ENCODE assay signal across 8 cellular contexts in genomic region chr9:127388856-127389238, GRCh38. TPM values are rescaled to one million over a fixed set of nuclear protein-coding genes. Genes with fewer than 3 reads are reported as not detected.
A peak's percentile ranks its signal among the peaks of the same experiment; 100 is the strongest.
DNase-seq lines count a peak whose midpoint lies in the region; ATAC-seq and TF ChIP-seq lines count a peak whose summit lies in the region.

No MANE protein-coding gene starts in this region.

- intact Hi-C loops in CD4-positive, alpha-beta memory T cell (cut with micrococcal nuclease), result loop anchor here (1.0 to 2.0 kb wide), 4 partner anchors 7 to 403 kb away; partner anchors contain the start of genes LRSAM1, RPL12 and ZNF79
- intact Hi-C loops in PC-3 (cut with micrococcal nuclease), result loop anchor here (10.0 kb wide), 1 partner anchor 54 kb away; no protein-coding TSS in a partner anchor

- ATAC-seq in PC-3, result no peak
- ATAC-seq in HG02642 (IDR thresholded peaks at IDR 0.05; ENCODE audit: poor library complexity, unreplicated experiment), result no peak
- no peak for ATAC-seq in GM21528 (IDR thresholded peaks at IDR 0.05; ENCODE audit: low FRiP score, unreplicated experiment)

- CTCF ChIA-PET in CD4-positive, alpha-beta memory T cell (lab: Charles Lee; ENCODE audit: partially characterized antibody), result interaction anchor here (0.7 to 2.2 kb wide), 2 partner anchors 8 to 46 kb away, joined by 4 to 7 read pairs; partner anchors contain the start of gene SLC2A8
- CTCF ChIA-PET in PC-3 (lab: Charles Lee), result interaction anchor here (0.7 kb wide), 1 partner anchor 992 kb away, joined by 7 read pairs; no protein-coding TSS in a partner anchor

- TF ChIP-seq CTCF in PC-3 (conservative IDR thresholded peaks at IDR 0.05; ENCODE audit: low read depth, low read length), result no peak
- TF ChIP-seq CTCF in chondrocyte (IDR thresholded peaks at IDR 0.05), result no peak
- TF ChIP-seq CTCF in neural progenitor cell (IDR thresholded peaks at IDR 0.05), result no peak

- no TSS peak for BruUV-seq in PC-3 (replicated peaks; lab: Mats Ljungman, UMichigan)

- H3K79me2 ChIP-seq in PC-3 (ENCODE audit: low read length) (no peaks in the 10 kb centered on the region), neural progenitor cell (ENCODE audit: low read depth) (no peaks in the 10 kb centered on the region)

- H3K9me3 ChIP-seq in CD4-positive, alpha-beta memory T cell (ENCODE audit: control insufficient read depth in 1 of 2, low read length in 2 of 2), result no peaks in the 10 kb centered on the region
- H3K9me3 ChIP-seq in PC-3 (ENCODE audit: low read length) (no peaks in the 10 kb centered on the region), neural progenitor cell (ENCODE audit: low read depth) (no peaks in the 10 kb centered on the region)

- H3K9me3 Mint-ChIP-seq in CD4-positive, alpha-beta memory T cell, result peaks cover 0 to 2% (median 0%) of the 10 kb centered on the region in 8 donors
- no peaks in the 10 kb centered on the region for H3K9me3 Mint-ChIP-seq in chondrocyte (ENCODE audit: low read depth)
- H3K9me3 Mint-ChIP-seq in neural progenitor cell, result no peaks in the 10 kb centered on the region

- H3K27me3 Mint-ChIP-seq in CD4-positive, alpha-beta memory T cell, result peaks cover 57 to 64% of the 10 kb centered on the region in 2 donors
- peaks cover 11% of the 10 kb centered on the region for H3K27me3 Mint-ChIP-seq in chondrocyte (ENCODE audit: low read depth)
- no peaks in the 10 kb centered on the region for H3K27me3 Mint-ChIP-seq in neural progenitor cell (ENCODE audit: insufficient read depth, low read depth)

- H3K36me3 Mint-ChIP-seq in CD4-positive, alpha-beta memory T cell, result no peaks in the 10 kb centered on the region
- peaks cover 4% of the 10 kb centered on the region for H3K36me3 Mint-ChIP-seq in chondrocyte (ENCODE audit: low read depth)
- no peaks in the 10 kb centered on the region for H3K36me3 Mint-ChIP-seq in neural progenitor cell

- H3K27ac ChIP-seq in CD4-positive, alpha-beta memory T cell (ENCODE audit: low read depth, low read length), result no peak overlapping the region
- H3K27ac ChIP-seq in PC-3 (ENCODE audit: low read length), result peak overlapping the region; percentile 19; the same call in 1 of the 2 replicates
- H3K27ac ChIP-seq in neural progenitor cell, result no peak overlapping the region

- H3F3A ChIP-seq in PC-3 (ENCODE audit: low read length, unreplicated experiment) (no peaks in the 10 kb centered on the region), neural progenitor cell (ENCODE audit: low read depth) (no peaks in the 10 kb centered on the region)

- peak overlapping the region; percentile 39 to 93 (median 82) for H3K27ac Mint-ChIP-seq in CD4-positive, alpha-beta memory T cell
- H3K27ac Mint-ChIP-seq in chondrocyte (ENCODE audit: unreplicated experiment) (peak overlapping the region; percentile 96), neural progenitor cell (no peak overlapping the region)

- H3K9ac ChIP-seq in PC-3 (ENCODE audit: low read length) (no peak overlapping the region), neural progenitor cell (no peak overlapping the region)

- H2AFZ ChIP-seq in PC-3 (ENCODE audit: low read length) (no peak overlapping the region), neural progenitor cell (replicated peaks) (no peak overlapping the region)

- no peaks in the 10 kb centered on the region for H3K36me3 ChIP-seq in CD4-positive, alpha-beta memory T cell (ENCODE audit: insufficient read depth, low read length)
- H3K36me3 ChIP-seq in PC-3 (ENCODE audit: low read depth, low read length), result no peaks in the 10 kb centered on the region
- H3K36me3 ChIP-seq in neural progenitor cell, result no peaks in the 10 kb centered on the region

- DNase-seq in CD4-positive, alpha-beta memory T cell, result no peak
- DNase-seq in PC-3 (no peak), chondrocyte (ENCODE audit: low spot score) (no peak), neural progenitor cell (ENCODE audit: low spot score) (no peak), NCI-H2107 treated with DMSO at 0.1 percent for 48 hours (lab: John Stamatoyannopoulos, UW; ENCODE audit: unreplicated experiment) (no peak), OCI-M2 (lab: John Stamatoyannopoulos, UW; ENCODE audit: unreplicated experiment) (no peak)

- peaks cover 66% of the 10 kb centered on the region for H3K27me3 ChIP-seq in CD4-positive, alpha-beta memory T cell (ENCODE audit: insufficient read depth, low read length)
- H3K27me3 ChIP-seq in PC-3 (ENCODE audit: low read length) (no peaks in the 10 kb centered on the region), neural progenitor cell (no peaks in the 10 kb centered on the region)

- peaks cover 23% of the 10 kb centered on the region for H3K4me1 ChIP-seq in CD4-positive, alpha-beta memory T cell (ENCODE audit: insufficient read depth, low read length)
- H3K4me1 ChIP-seq in PC-3 (ENCODE audit: insufficient read depth, low read length), result peaks cover 16% of the 10 kb centered on the region
- no peaks in the 10 kb centered on the region for H3K4me1 ChIP-seq in neural progenitor cell

- no peaks in the 10 kb centered on the region for H4K20me1 ChIP-seq in PC-3 (ENCODE audit: low read length)
- H4K20me1 ChIP-seq in neural progenitor cell (ENCODE audit: low read depth), result no peaks in the 10 kb centered on the region

- POLR2A ChIA-PET in CD4-positive, alpha-beta memory T cell (lab: Charles Lee; ENCODE audit: partially characterized antibody), result interaction anchor here (0.6 to 3.6 kb wide), 5 partner anchors 8 to 442 kb away, joined by 3 to 30 read pairs (median 7); partner anchors contain the start of genes LRSAM1, RPL12 and SLC2A8
- POLR2A ChIA-PET in PC-3 (lab: Charles Lee; ENCODE audit: unreplicated experiment), result no interaction called here

- peak overlapping the region; percentile 77 for H3K4me2 ChIP-seq in PC-3 (ENCODE audit: low read length)
- H3K4me2 ChIP-seq in neural progenitor cell, result no peak overlapping the region

- H3K4me3 Mint-ChIP-seq in CD4-positive, alpha-beta memory T cell, result peak overlapping the region in 4 of 8 donors; percentile 40 to 69 (median 50)
- no peak overlapping the region for H3K4me3 Mint-ChIP-seq in chondrocyte (ENCODE audit: unreplicated experiment)
- peak overlapping the region; percentile 4 for H3K4me3 Mint-ChIP-seq in neural progenitor cell

- no peaks in the 10 kb centered on the region for H3K9me2 ChIP-seq in PC-3 (replicated peaks; ENCODE audit: low read length)

- H3K4me3 ChIP-seq in CD4-positive, alpha-beta memory T cell (ENCODE audit: low read length in 2 of 2), result no peak overlapping the region
- H3K4me3 ChIP-seq in PC-3 (ENCODE audit: low read length) (peak overlapping the region; percentile 26; the same call in 1 of the 2 replicates), neural progenitor cell (no peak overlapping the region)

- H3K4me1 Mint-ChIP-seq in CD4-positive, alpha-beta memory T cell, result peaks cover 17 to 18% (median 18%) of the 10 kb centered on the region in 4 donors
- H3K4me1 Mint-ChIP-seq in chondrocyte (ENCODE audit: low read depth) (peaks cover 18% of the 10 kb centered on the region), neural progenitor cell (peaks cover 40% of the 10 kb centered on the region)

RNA-seq across cellular contexts. Expression of gene SLC2A8, which starts 8.1 kb away (rescaled TPM):
- total RNA-seq in CD4-positive, alpha-beta memory T cell, result 1 to 10 TPM; 2.1 to 2.3 TPM
- polyA plus RNA-seq in CD4-positive, alpha-beta memory T cell, result 1 to 10 TPM; 1.1 to 3.2 TPM
- 29.0 and 43.7 TPM in 2 replicates for total RNA-seq in PC-3 (2014; rRNA removed)
- total RNA-seq in chondrocyte, result 14.1 to 16.4 TPM (median 15.3 TPM) in 3 replicates
- 9.4 and 22.8 TPM in 2 replicates for total RNA-seq in neural progenitor cell (ENCODE audit: low replicate concordance)

RNA-seq across cellular contexts. Expression of gene ZNF79, which starts 35.3 kb away (rescaled TPM):
- 10 to 100 TPM; 22.2 to 22.5 TPM for total RNA-seq in CD4-positive, alpha-beta memory T cell
- polyA plus RNA-seq in CD4-positive, alpha-beta memory T cell, result 1 to 10 TPM; 1.0 to 5.8 TPM
- 4.9 and 5.8 TPM in 2 replicates for total RNA-seq in PC-3 (2014; rRNA removed)
- total RNA-seq in chondrocyte, result 7.9 to 9.0 TPM (median 8.3 TPM) in 3 replicates
- total RNA-seq in neural progenitor cell (ENCODE audit: low replicate concordance), result 6.7 and 7.3 TPM in 2 replicates
